28 cellular contexts compared by ENCODE assay signal in the genomic region with DNA sequence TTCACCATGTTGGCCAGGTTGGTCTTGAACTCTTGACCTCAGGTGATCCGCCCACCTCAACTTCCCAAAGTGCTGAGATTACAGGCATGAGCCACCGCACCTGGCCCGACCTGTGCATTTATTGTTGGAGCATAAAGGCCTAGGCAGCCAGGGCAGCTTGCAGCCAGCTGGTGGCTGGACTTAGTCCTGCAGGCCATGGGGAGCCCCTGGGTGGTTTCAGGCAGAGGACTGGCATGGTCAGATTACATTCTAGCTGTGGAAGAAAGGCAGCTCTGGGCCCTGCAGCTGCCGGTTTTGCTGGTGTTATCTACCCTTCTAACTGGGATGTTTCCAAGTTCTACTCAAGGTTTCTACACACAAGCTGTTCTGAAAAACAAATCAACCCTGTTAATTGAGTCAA. TPM values are rescaled to one million over a fixed set of nuclear protein-coding genes. Genes with fewer than 3 reads are reported as not detected.
DNase-seq lines count a peak whose midpoint lies in the region; ATAC-seq and TF ChIP-seq lines count a peak whose summit lies in the region.
"Had no signal": no experiment of that assay in that cellular context is flagged by ENCODE, and none has a peak within 500 bp of the region (broad histone marks: within the 10 kb centered on the region; RNA-seq: fewer than 3 reads in every experiment).

No MANE protein-coding gene starts in this region.

- H3K4me1 Mint-ChIP-seq in Calu3 (ENCODE audit: low read depth, unreplicated experiment): no peaks in the 10 kb centered on the region
- H3K4me1 Mint-ChIP-seq: CD8-positive, alpha-beta memory T cell had no signal

- no peak overlapping the region for H3K27ac ChIP-seq in brain microvascular endothelial cell
- H3K27ac ChIP-seq in transverse colon: peak overlapping the region; percentile 6 to 59 (median 42)
- H3K27ac ChIP-seq: neural progenitor cell, prostate gland had no signal

- no peak overlapping the region for H3K4me3 ChIP-seq in brain microvascular endothelial cell (ENCODE audit: low read depth, low read length)
- no peak overlapping the region for H3K4me3 ChIP-seq in transverse colon
- H3K4me3 ChIP-seq: GM12878, lung, neural progenitor cell, prostate gland had no signal

- BruUV-seq in Calu3 (replicated peaks; lab: Mats Ljungman, UMichigan): no TSS peak

- H3K27me3 ChIP-seq in brain microvascular endothelial cell (replicated peaks) (no peaks in the 10 kb centered on the region), transverse colon (no peaks in the 10 kb centered on the region)
- H3K27me3 ChIP-seq: neural progenitor cell had no signal

- H3K27ac Mint-ChIP-seq in Calu3 (ENCODE audit: unreplicated experiment): no peak overlapping the region
- H3K27ac Mint-ChIP-seq: activated naive CD4-positive, alpha-beta T cell treated with anti-CD3 and anti-CD28 coated beads, Interleukin-2, amount 50 U/mL, for 72 hours; activated T-helper 2 cell treated with anti-CD3 and anti-CD28 coated beads, Interferon-gamma antibody, Interleukin-2, Interleukin-4, amounts not matched to agents 10 μg/mL and 5 μg/mL and 100 μg/mL, durations not matched to agents 14 hours and 24 hours and 36 hours; IgD-negative memory B cell; neural progenitor cell; type B pancreatic cell had no signal

- no peak for TF ChIP-seq EP300 in transverse colon (IDR thresholded peaks at IDR 0.05; ENCODE audit: low read depth)

- TF ChIP-seq POLR2A in transverse colon (IDR thresholded peaks at IDR 0.05): no peak

- H3K9me3 Mint-ChIP-seq in Calu3 (ENCODE audit: low read depth, unreplicated experiment): no peaks in the 10 kb centered on the region
- H3K9me3 Mint-ChIP-seq: activated naive CD4-positive, alpha-beta T cell treated with anti-CD3 and anti-CD28 coated beads, Interleukin-2, amount 50 U/mL, for 72 hours; activated T-helper 2 cell treated with anti-CD3 and anti-CD28 coated beads, Interferon-gamma antibody, Interleukin-2, Interleukin-4, amounts not matched to agents 10 μg/mL and 5 μg/mL and 100 μg/mL, durations not matched to agents 14 hours and 24 hours and 36 hours; CD8-positive, alpha-beta memory T cell; IgD-negative memory B cell; type B pancreatic cell had no signal

- no peaks in the 10 kb centered on the region for H3K27me3 Mint-ChIP-seq in Calu3 (ENCODE audit: unreplicated experiment)
- H3K27me3 Mint-ChIP-seq: type B pancreatic cell had no signal

- H3K36me3 Mint-ChIP-seq in Calu3 (ENCODE audit: insufficient read depth, unreplicated experiment): no peaks in the 10 kb centered on the region
- H3K36me3 Mint-ChIP-seq: activated naive CD4-positive, alpha-beta T cell treated with anti-CD3 and anti-CD28 coated beads, Interleukin-2, amount 50 U/mL, for 72 hours; CD8-positive, alpha-beta memory T cell; neural progenitor cell; type B pancreatic cell had no signal

- ATAC-seq in GM21723 (IDR thresholded peaks at IDR 0.05; ENCODE audit: unreplicated experiment): no peak
- ATAC-seq: activated naive CD4-positive, alpha-beta T cell treated with anti-CD3 and anti-CD28 coated beads, Interleukin-2, amount 50 U/mL, for 72 hours; GM12878; Right ventricle myocardium inferior had no signal

- H3K9me3 ChIP-seq in transverse colon: no peaks in the 10 kb centered on the region
- H3K9me3 ChIP-seq: prostate gland had no signal

- DNase-seq in NCI-H82 (lab: John Stamatoyannopoulos, UW) (peak; percentile 14), NCI-H82 treated with DMSO at 0.1 percent for 48 hours (lab: John Stamatoyannopoulos, UW; ENCODE audit: unreplicated experiment) (no peak), NCI-H69 (lab: John Stamatoyannopoulos, UW) (peak; percentile 70), brain microvascular endothelial cell (no peak), transverse colon (peak; percentile 59), DMS79 (lab: John Stamatoyannopoulos, UW) (no peak), Calu3 (no peak)
- DNase-seq: activated CD4-positive, alpha-beta T cell treated with anti-CD3 and anti-CD28 coated beads, Interleukin-2, amount 50 U/mL, for 48 hours; activated CD8-positive, alpha-beta memory T cell treated with anti-CD3 and anti-CD28 coated beads, Interleukin-2, amount 50 U/mL, for 48 hours; AML-193; anterior cingulate cortex; caudate nucleus; CD8-positive, alpha-beta memory T cell; dermis blood vessel endothelial cell; glutamatergic neuron; NCI-H1105; NCI-H2081; T-helper 9 cell had no signal

- CTCF ChIA-PET in Calu3 (lab: Charles Lee): no interaction called here

- intact Hi-C loops in transverse colon (cut with DNase I; ENCODE audit: low total_unique reads): no loop called here
- intact Hi-C loops in Calu3 (cut with micrococcal nuclease; ENCODE audit: unreplicated experiment): no loop called here

- TF ChIP-seq CTCF in brain microvascular endothelial cell (IDR thresholded peaks at IDR 0.05; ENCODE audit: low read depth, low read length, missing control alignments) (peak; percentile 4), transverse colon (IDR thresholded peaks at IDR 0.05) (peak in 4 of 5 experiments; percentile 12 to 44 (median 21)), Calu3 (IDR thresholded peaks at IDR 0.05; ENCODE audit: unreplicated experiment) (no peak)

- 67% methylated on average over 4 of the region's 4 CpGs; no CpG with 5 or more reads in 1 of the 2 donors for WGBS in transverse colon (ENCODE audit: low coverage in 1 of 2), 2 donors

- peaks cover 0 to 26% (median 11%) of the 10 kb centered on the region in 4 donors for H3K4me1 ChIP-seq in transverse colon
- H3K4me1 ChIP-seq: prostate gland had no signal

- in situ Hi-C loops in brain microvascular endothelial cell (cut with HindIII; ENCODE audit: low pct_ligation_motif_present, low sequenced_read_pairs) (no loop called here), transverse colon (cut with MboI; ENCODE audit: low pct_ligation_motif_present in 1 of 4, low pct_unique_long_range_greater_than_20kb in 1 of 4, low sequenced_read_pairs in 3 of 4) (loop anchor here in 2 of 4 donors (25.0 kb wide), 1 partner anchor 510 kb away; the partner anchor contains the start of gene MRPS33 (in 2 of the 2))

- H3K36me3 ChIP-seq in brain microvascular endothelial cell (replicated peaks) (no peaks in the 10 kb centered on the region), transverse colon (no peaks in the 10 kb centered on the region)
- H3K36me3 ChIP-seq: neural progenitor cell, prostate gland had no signal

- H3K4me3 Mint-ChIP-seq in Calu3 (ENCODE audit: low read depth, unreplicated experiment): no peak overlapping the region
- H3K4me3 Mint-ChIP-seq: CD8-positive, alpha-beta memory T cell; IgD-negative memory B cell; neural progenitor cell; type B pancreatic cell had no signal

RNA-seq across cellular contexts. Expression of gene MKRN1, which starts 22.6 kb away (rescaled TPM):
- 100 to 1,000 TPM; 143 to 288 (median 187) TPM for total RNA-seq in transverse colon
- total RNA-seq in Calu3 (2022): 83.9 and 85.3 TPM in 2 replicates

Comparison
In these comparisons a context has a peak if more than half of its experiments do, and no peak if none do; other contexts are left out.
1. DNase-seq: peak in NCI-H82 (single experiment), NCI-H69 (single experiment) and transverse colon (single experiment); none in NCI-H82 treated with DMSO at 0.1 percent for 48 hours (single experiment), brain microvascular endothelial cell (single experiment), DMS79 (single experiment) and Calu3 (single experiment).